In the genomic region with DNA sequence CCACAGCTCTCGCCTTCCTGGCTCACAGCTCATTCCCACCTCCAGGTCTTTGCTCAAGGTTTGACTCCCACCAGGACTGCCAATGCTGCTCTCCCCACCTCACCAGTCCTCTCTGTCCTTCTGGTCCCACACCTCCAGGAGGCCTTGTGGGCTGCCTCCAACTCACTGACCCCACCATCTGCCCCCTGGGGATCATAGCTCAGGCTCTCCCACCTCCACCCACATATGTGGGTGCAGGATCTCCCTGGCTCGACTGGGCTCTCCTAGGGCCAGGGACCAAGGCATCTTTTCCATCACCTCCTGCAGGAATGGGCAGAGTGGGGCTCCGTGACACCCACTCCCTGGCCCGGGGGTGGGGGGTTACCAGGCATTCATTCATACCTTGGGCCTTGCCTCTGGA, we compare ENCODE assay signal across 22 cellular contexts. TPM values are rescaled to one million over a fixed set of nuclear protein-coding genes. Genes with fewer than 3 reads are reported as not detected.
DNase-seq lines count a peak whose midpoint lies in the region; ATAC-seq and TF ChIP-seq lines count a peak whose summit lies in the region.
"Had no signal": no experiment of that assay in that cellular context is flagged by ENCODE, and none has a peak within 500 bp of the region (broad histone marks: within the 10 kb centered on the region; RNA-seq: fewer than 3 reads in every experiment).

No MANE protein-coding gene starts in this region.

- H3K79me2 ChIP-seq in OCI-LY3 (ENCODE audit: low read length), result peaks cover 56% of the 10 kb centered on the region

- POLR2A ChIA-PET in activated naive CD8-positive, alpha-beta T cell treated with anti-CD3 and anti-CD28 coated beads, Interleukin-2, amount 10 ng/mL, durations not matched to agents 7 days and 5 days (lab: Charles Lee), result interaction anchor here (1.7 to 12.1 kb wide), 3 partner anchors 15 to 35 kb away, joined by 4 to 327 read pairs (median 8); partner anchors contain the start of gene RAC2

- H3K36me3 ChIP-seq in OCI-LY3 (replicated peaks; ENCODE audit: low read depth, low read length), result peaks cover 80% of the 10 kb centered on the region
- H3K36me3 ChIP-seq: left ventricle myocardium inferior, right atrium auricular region, thyroid gland had no signal

- H3K4me1 Mint-ChIP-seq in activated naive CD4-positive, alpha-beta T cell treated with anti-CD3 and anti-CD28 coated beads, Interleukin-2, amount 10 ng/mL, durations not matched to agents 7 days and 5 days, result peaks cover 92% of the 10 kb centered on the region
- H3K4me1 Mint-ChIP-seq in activated naive CD8-positive, alpha-beta T cell treated with anti-CD3 and anti-CD28 coated beads, Interleukin-2, amount 10 ng/mL, durations not matched to agents 7 days and 5 days, result peaks cover 85% of the 10 kb centered on the region
- H3K4me1 Mint-ChIP-seq in stimulated activated memory B cell treated with anti-CD40 and anti-IgM and Interleukin-4, amounts not matched to agents 10 μg/mL and 1 μg/mL and 100 μg/mL, for 72 hours, result peaks cover 92% of the 10 kb centered on the region
- H3K4me1 Mint-ChIP-seq: endodermal cell had no signal

- H3K9me3 Mint-ChIP-seq in activated naive CD4-positive, alpha-beta T cell treated with anti-CD3 and anti-CD28 coated beads, Interleukin-2, amount 10 ng/mL, durations not matched to agents 7 days and 5 days, result peaks cover 3% of the 10 kb centered on the region
- peaks cover 2% of the 10 kb centered on the region for H3K9me3 Mint-ChIP-seq in activated naive CD8-positive, alpha-beta T cell treated with anti-CD3 and anti-CD28 coated beads, Interleukin-2, amount 10 ng/mL, durations not matched to agents 7 days and 5 days
- peaks cover 4% of the 10 kb centered on the region for H3K9me3 Mint-ChIP-seq in stimulated activated memory B cell treated with anti-CD40 and anti-IgM and Interleukin-4, amounts not matched to agents 10 μg/mL and 1 μg/mL and 100 μg/mL, for 72 hours

- no peak overlapping the region for H2AFZ ChIP-seq in OCI-LY3 (ENCODE audit: low read depth, low read length)

- peak overlapping the region; percentile 97 for H3K27ac ChIP-seq in OCI-LY3 (ENCODE audit: low read length)
- H3K27ac ChIP-seq: body of pancreas, left ventricle myocardium inferior, right atrium auricular region, thyroid gland had no signal

- peaks cover 5% of the 10 kb centered on the region; the same call in 1 of the 2 replicates for H3K9me3 ChIP-seq in OCI-LY3 (ENCODE audit: insufficient read depth, low read length)
- H3K9me3 ChIP-seq: body of pancreas, Caco-2, left ventricle myocardium inferior, right atrium auricular region, thyroid gland had no signal

- H3K4me3 ChIP-seq in OCI-LY3 (ENCODE audit: low read length), result no peak overlapping the region
- H3K4me3 ChIP-seq: body of pancreas, left ventricle myocardium inferior, right atrium auricular region, thyroid gland had no signal

- no peak for TF ChIP-seq CTCF in OCI-LY3 (IDR thresholded peaks at IDR 0.05; ENCODE audit: low read depth, low read length)

- no peak overlapping the region for H3K4me3 Mint-ChIP-seq in activated naive CD4-positive, alpha-beta T cell treated with anti-CD3 and anti-CD28 coated beads, Interleukin-2, amount 10 ng/mL, durations not matched to agents 7 days and 5 days
- H3K4me3 Mint-ChIP-seq in activated naive CD8-positive, alpha-beta T cell treated with anti-CD3 and anti-CD28 coated beads, Interleukin-2, amount 10 ng/mL, durations not matched to agents 7 days and 5 days, result peak overlapping the region; percentile 50
- no peak overlapping the region for H3K4me3 Mint-ChIP-seq in stimulated activated memory B cell treated with anti-CD40 and anti-IgM and Interleukin-4, amounts not matched to agents 10 μg/mL and 1 μg/mL and 100 μg/mL, for 72 hours
- H3K4me3 Mint-ChIP-seq: endodermal cell had no signal

- no peak for ATAC-seq in activated naive CD8-positive, alpha-beta T cell treated with anti-CD3 and anti-CD28 coated beads, Interleukin-2, amount 10 ng/mL, durations not matched to agents 7 days and 5 days (ENCODE audit: low read depth)
- ATAC-seq in stimulated activated memory B cell treated with anti-CD40 and anti-IgM and Interleukin-4, amounts not matched to agents 10 μg/mL and 1 μg/mL and 100 μg/mL, for 72 hours, result no peak
- ATAC-seq in GM21447 (IDR thresholded peaks at IDR 0.05; ENCODE audit: unreplicated experiment), result no peak
- ATAC-seq: body of pancreas had no signal

- CTCF ChIA-PET in activated naive CD4-positive, alpha-beta T cell treated with anti-CD3 and anti-CD28 coated beads, Interleukin-2, amount 10 ng/mL, durations not matched to agents 7 days and 5 days (lab: Charles Lee), result interaction anchor here (1.1 to 2.5 kb wide), 3 partner anchors 12 to 34 kb away, joined by 3 to 20 read pairs (median 12); no protein-coding TSS in a partner anchor

- H3K27me3 ChIP-seq in OCI-LY3 (ENCODE audit: low read depth, low read length), result no peaks in the 10 kb centered on the region
- H3K27me3 ChIP-seq: body of pancreas, right atrium auricular region, thyroid gland had no signal

- H3K27ac Mint-ChIP-seq in activated naive CD4-positive, alpha-beta T cell treated with anti-CD3 and anti-CD28 coated beads, Interleukin-2, amount 10 ng/mL, durations not matched to agents 7 days and 5 days, result peak overlapping the region; percentile 96
- peak overlapping the region; percentile 93 for H3K27ac Mint-ChIP-seq in activated naive CD8-positive, alpha-beta T cell treated with anti-CD3 and anti-CD28 coated beads, Interleukin-2, amount 10 ng/mL, durations not matched to agents 7 days and 5 days
- peak overlapping the region; percentile 69 for H3K27ac Mint-ChIP-seq in stimulated activated memory B cell treated with anti-CD40 and anti-IgM and Interleukin-4, amounts not matched to agents 10 μg/mL and 1 μg/mL and 100 μg/mL, for 72 hours
- H3K27ac Mint-ChIP-seq: endodermal cell had no signal

- peaks cover 86% of the 10 kb centered on the region for H3K36me3 Mint-ChIP-seq in activated naive CD4-positive, alpha-beta T cell treated with anti-CD3 and anti-CD28 coated beads, Interleukin-2, amount 10 ng/mL, durations not matched to agents 7 days and 5 days
- peaks cover 67% of the 10 kb centered on the region for H3K36me3 Mint-ChIP-seq in activated naive CD8-positive, alpha-beta T cell treated with anti-CD3 and anti-CD28 coated beads, Interleukin-2, amount 10 ng/mL, durations not matched to agents 7 days and 5 days
- peaks cover 66% of the 10 kb centered on the region for H3K36me3 Mint-ChIP-seq in stimulated activated memory B cell treated with anti-CD40 and anti-IgM and Interleukin-4, amounts not matched to agents 10 μg/mL and 1 μg/mL and 100 μg/mL, for 72 hours

- DNase-seq in activated naive CD4-positive, alpha-beta T cell treated with anti-CD3 and anti-CD28 coated beads, Interleukin-2, amount 10 ng/mL, durations not matched to agents 7 days and 5 days, result no peak
- DNase-seq in activated naive CD4-positive, alpha-beta T cell treated with anti-CD3 and anti-CD28 coated beads, Interleukin-2, amount 50 U/mL, for 16 hours, result no peak
- no peak for DNase-seq in activated naive CD8-positive, alpha-beta T cell treated with anti-CD3 and anti-CD28 coated beads, Interleukin-2, amount 10 ng/mL, durations not matched to agents 7 days and 5 days
- no peak for DNase-seq in midbrain (lab: John Stamatoyannopoulos, UW)
- DNase-seq in medulla oblongata (ENCODE audit: extremely low spot score), result no peak
- DNase-seq: activated gamma-delta T cell treated with Interleukin-2 at 50 U/mL for 16 hours, body of pancreas, endodermal cell, glutamatergic neuron, left ventricle myocardium inferior, NCI-H1048, NCI-H2029 treated with DMSO at 0.1 percent for 48 hours, NCI-H446 treated with DMSO at 0.1 percent for 48 hours, occipital lobe, thyroid gland had no signal

- H4K20me1 ChIP-seq in OCI-LY3 (ENCODE audit: insufficient read depth, low read length), result peaks cover 8% of the 10 kb centered on the region; the same call in 1 of the 2 replicates

- no peak overlapping the region for H3K9ac ChIP-seq in OCI-LY3 (ENCODE audit: low read length)

- H3K4me1 ChIP-seq in OCI-LY3 (ENCODE audit: low read length), result peaks cover 90% of the 10 kb centered on the region
- H3K4me1 ChIP-seq: Caco-2, left ventricle myocardium inferior had no signal

- no peak overlapping the region for H3K4me2 ChIP-seq in OCI-LY3 (ENCODE audit: low read length)

- H3K27me3 Mint-ChIP-seq in activated naive CD4-positive, alpha-beta T cell treated with anti-CD3 and anti-CD28 coated beads, Interleukin-2, amount 10 ng/mL, durations not matched to agents 7 days and 5 days, result no peaks in the 10 kb centered on the region
- no peaks in the 10 kb centered on the region for H3K27me3 Mint-ChIP-seq in activated naive CD8-positive, alpha-beta T cell treated with anti-CD3 and anti-CD28 coated beads, Interleukin-2, amount 10 ng/mL, durations not matched to agents 7 days and 5 days
- H3K27me3 Mint-ChIP-seq in stimulated activated memory B cell treated with anti-CD40 and anti-IgM and Interleukin-4, amounts not matched to agents 10 μg/mL and 1 μg/mL and 100 μg/mL, for 72 hours, result no peaks in the 10 kb centered on the region

RNA-seq across cellular contexts. Expression of gene SSTR3, which starts 13.8 kb away (rescaled TPM):
- 10 to 100 TPM; 10.1 to 11.3 TPM for total RNA-seq in activated naive CD8-positive, alpha-beta T cell treated with anti-CD3 and anti-CD28 coated beads, Interleukin-2, amount 10 ng/mL, durations not matched to agents 7 days and 5 days
- total RNA-seq: Caco-2, fibroblast of lung, HT-29, left ventricle myocardium inferior, occipital lobe, right atrium auricular region had no signal

RNA-seq across cellular contexts. Expression of gene RAC2, which starts 18.0 kb away (rescaled TPM):
- 1,000 to 10,000 TPM in 1 of 2 experiments, 100 to 1,000 TPM in 1; 963 to 1,011 TPM for total RNA-seq in activated naive CD8-positive, alpha-beta T cell treated with anti-CD3 and anti-CD28 coated beads, Interleukin-2, amount 10 ng/mL, durations not matched to agents 7 days and 5 days
- total RNA-seq: occipital lobe had no signal

RNA-seq across cellular contexts. Expression of gene C1QTNF6, which starts 38.0 kb away (rescaled TPM):
- total RNA-seq in activated naive CD8-positive, alpha-beta T cell treated with anti-CD3 and anti-CD28 coated beads, Interleukin-2, amount 10 ng/mL, durations not matched to agents 7 days and 5 days, result 10 to 100 TPM; 15.2 to 15.7 TPM

RNA-seq across cellular contexts. Expression of gene CYTH4, which starts 56.2 kb away (rescaled TPM):
- 100 to 1,000 TPM; 149 to 157 TPM for total RNA-seq in activated naive CD8-positive, alpha-beta T cell treated with anti-CD3 and anti-CD28 coated beads, Interleukin-2, amount 10 ng/mL, durations not matched to agents 7 days and 5 days
- total RNA-seq: Caco-2, endodermal cell, HT-29 had no signal
